ENCODE assay signal across 8 cellular contexts in genomic region chr21:14259669-14260458, GRCh38. TPM values are rescaled to one million over a fixed set of nuclear protein-coding genes. Genes with fewer than 3 reads are reported as not detected.
DNase-seq lines count a peak whose midpoint lies in the region; FAIRE-seq and TF ChIP-seq lines count a peak whose summit lies in the region.

No MANE protein-coding gene starts in this region.

- H3K9ac ChIP-seq in NT2/D1 (ENCODE audit: insufficient read length, low read depth) = no peak overlapping the region
- no peak overlapping the region for H3K9ac ChIP-seq in H1 (replicated peaks in 1 of 4; ENCODE audit: extremely low read depth in 1 of 4, low read depth in 3 of 4, low read length in 3 of 4)

- WGBS in H1 (ENCODE audit: extremely low coverage in 1 of 2, insufficient coverage in 1 of 2, insufficient read length in 1 of 2, insufficient replicate concordance in 2 of 2, low coverage in 1 of 2, low lambda C conversion rate in 2 of 2, missing lambda C conversion rate in 1 of 2), 2 experiments = 38% methylated on average over 5 of the region's 5 CpGs; no CpG with 5 or more reads in 1 of the 2 experiments

- DNase-seq in NOMO-1 treated with DMSO at 0.1 percent for 48 hours (lab: John Stamatoyannopoulos, UW; ENCODE audit: unreplicated experiment) (peak; percentile 36), NOMO-1 treated with dmso at 0.1 percent for 144 hours (lab: John Stamatoyannopoulos, UW; ENCODE audit: unreplicated experiment) (no peak), HL-60 (ENCODE audit: low read depth in 1 of 2, low spot score in 1 of 2) (peak in 1 of 2 experiments; percentile 10), NT2/D1 (ENCODE audit: low read depth, low spot score) (peak; percentile 81), H1 (ENCODE audit: low read depth in 1 of 2, low spot score in 2 of 2) (no peak), middle frontal gyrus (ENCODE audit: extremely low spot score, low spot score) (peak; percentile 19), KG1 (lab: John Stamatoyannopoulos, UW) (no peak)
- no peak for DNase-seq in activated T-helper 2 cell treated with anti-CD3 and anti-CD28 coated beads, Interferon-gamma antibody, Interleukin-2, Interleukin-4, amounts not matched to agents 10 μg/mL and 5 μg/mL and 100 μg/mL, durations not matched to agents 14 hours and 24 hours and 36 hours (ENCODE audit: low spot score)

- H3K27ac Mint-ChIP-seq in activated T-helper 2 cell treated with anti-CD3 and anti-CD28 coated beads, Interferon-gamma antibody, Interleukin-2, Interleukin-4, amounts not matched to agents 10 μg/mL and 5 μg/mL and 100 μg/mL, durations not matched to agents 14 hours and 24 hours and 36 hours = no peak overlapping the region

- no peak overlapping the region for H4K91ac ChIP-seq in H1 (replicated peaks; ENCODE audit: insufficient read length, low read length)

- H3K36me3 ChIP-seq in NT2/D1 (ENCODE audit: insufficient read depth, insufficient read length, low read length) = no peaks in the 10 kb centered on the region
- H3K36me3 ChIP-seq in H1 (ENCODE audit: control insufficient read depth in 2 of 4, insufficient read depth in 4 of 4, low read length in 3 of 4) = no peaks in the 10 kb centered on the region

- TF ChIP-seq CTCF in HL-60 (IDR thresholded peaks at IDR 0.05; ENCODE audit: insufficient read depth, low read length) (peak; percentile 17), H1 (IDR thresholded peaks at IDR 0.05; ENCODE audit: control extremely low read depth in 1 of 3, insufficient read depth in 1 of 3, low read depth in 1 of 3, low read length in 3 of 3) (peak in 2 of 3 experiments; percentile 34 to 60; a peak in 2 of 4 replicates)

- H2BK20ac ChIP-seq in H1 (ENCODE audit: low read length) = no peak overlapping the region

- peak; percentile 66 for FAIRE-seq in H1 (lab: Jason Lieb, UNC)

- no peaks in the 10 kb centered on the region for H3K36me3 Mint-ChIP-seq in activated T-helper 2 cell treated with anti-CD3 and anti-CD28 coated beads, Interferon-gamma antibody, Interleukin-2, Interleukin-4, amounts not matched to agents 10 μg/mL and 5 μg/mL and 100 μg/mL, durations not matched to agents 14 hours and 24 hours and 36 hours (ENCODE audit: low read depth)

- no peak overlapping the region for H3K18ac ChIP-seq in H1 (ENCODE audit: extremely low read depth, low read length)

- peak; percentile 75 to 84 for TF ChIP-seq RAD21 in H1 (IDR thresholded peaks at IDR 0.05 in 1 of 2, conservative IDR thresholded peaks at IDR 0.05 in 1 of 2; ENCODE audit: low read depth in 2 of 2, low read length in 2 of 2)

- no peak overlapping the region for H2BK12ac ChIP-seq in H1 (ENCODE audit: low read depth, low read length)

- no peak overlapping the region for H2BK5ac ChIP-seq in H1 (ENCODE audit: low read depth, low read length)

- no peak overlapping the region for H3K56ac ChIP-seq in H1 (replicated peaks; ENCODE audit: insufficient read length, low read depth, low read length)

- H3K4me3 ChIP-seq in HL-60 (replicated peaks; ENCODE audit: insufficient read depth, low read length) = no peak overlapping the region
- H3K4me3 ChIP-seq in NT2/D1 (ENCODE audit: insufficient read length, low read depth) = no peak overlapping the region
- no peak overlapping the region for H3K4me3 ChIP-seq in H1 (ENCODE audit: extremely low read depth in 1 of 4, insufficient read depth in 2 of 4, low read depth in 3 of 4, low read length in 4 of 4)

- H3K23ac ChIP-seq in H1 (ENCODE audit: insufficient read length) = no peak overlapping the region

- H2AK5ac ChIP-seq in H1 (ENCODE audit: low read depth, low read length) = no peak overlapping the region

- no peaks in the 10 kb centered on the region for H3K9me3 ChIP-seq in NT2/D1 (ENCODE audit: insufficient read depth, low read length)
- no peaks in the 10 kb centered on the region for H3K9me3 ChIP-seq in H1 (ENCODE audit: insufficient read depth in 2 of 2, low read depth in 1 of 2, low read length in 1 of 2)

- H2AFZ ChIP-seq in H1 (ENCODE audit: low read length) = peak overlapping the region; percentile 25; the same call in 1 of the 2 replicates

- peaks cover 3% of the 10 kb centered on the region for H3K27me3 ChIP-seq in HL-60 (ENCODE audit: insufficient read depth, poor library complexity, severe bottlenecking)
- H3K27me3 ChIP-seq in NT2/D1 (ENCODE audit: insufficient read depth, insufficient read length) = no peaks in the 10 kb centered on the region
- H3K27me3 ChIP-seq in H1 (replicated peaks in 1 of 4; ENCODE audit: control insufficient read depth in 3 of 4, extremely low read depth in 1 of 4, insufficient read depth in 3 of 4, low read length in 3 of 4) = no peaks in the 10 kb centered on the region

- H3K27me3 Mint-ChIP-seq in activated T-helper 2 cell treated with anti-CD3 and anti-CD28 coated beads, Interferon-gamma antibody, Interleukin-2, Interleukin-4, amounts not matched to agents 10 μg/mL and 5 μg/mL and 100 μg/mL, durations not matched to agents 14 hours and 24 hours and 36 hours (ENCODE audit: low read depth) = peaks cover 14% of the 10 kb centered on the region

- no peak overlapping the region for H4K5ac ChIP-seq in H1 (ENCODE audit: insufficient read length, low read depth, low read length)

- H3K27ac ChIP-seq in HL-60 (replicated peaks) (no peak overlapping the region), H1 (ENCODE audit: low read depth, low read length) (no peak overlapping the region)

- H4K20me1 ChIP-seq in H1 (replicated peaks in 1 of 2; ENCODE audit: control insufficient read depth in 1 of 2, insufficient read depth in 2 of 2, low read length in 2 of 2) = no peaks in the 10 kb centered on the region

- no peak overlapping the region for H2BK15ac ChIP-seq in H1 (ENCODE audit: low read length)

- no peak overlapping the region for H2BK120ac ChIP-seq in H1 (replicated peaks; ENCODE audit: low read depth, low read length)

- no peaks in the 10 kb centered on the region for H3K79me2 ChIP-seq in H1 (ENCODE audit: control insufficient read depth in 1 of 2, insufficient read depth in 2 of 2, low read length in 2 of 2)

- no peak overlapping the region for H3K4me2 ChIP-seq in H1 (ENCODE audit: insufficient read depth in 1 of 2, low read depth in 2 of 2, low read length in 2 of 2)

- no peak overlapping the region for H3K4me3 Mint-ChIP-seq in activated T-helper 2 cell treated with anti-CD3 and anti-CD28 coated beads, Interferon-gamma antibody, Interleukin-2, Interleukin-4, amounts not matched to agents 10 μg/mL and 5 μg/mL and 100 μg/mL, durations not matched to agents 14 hours and 24 hours and 36 hours (ENCODE audit: low read depth)

- intact Hi-C loops in activated T-helper 2 cell treated with anti-CD3 and anti-CD28 coated beads, Interferon-gamma antibody, Interleukin-2, Interleukin-4, amounts not matched to agents 10 μg/mL and 5 μg/mL and 100 μg/mL, durations not matched to agents 14 hours and 24 hours and 36 hours (cut with micrococcal nuclease) = loop anchor here (5.0 kb wide), 2 partner anchors 512 to 1332 kb away; no protein-coding TSS in a partner anchor

- H3K9me3 Mint-ChIP-seq in activated T-helper 2 cell treated with anti-CD3 and anti-CD28 coated beads, Interferon-gamma antibody, Interleukin-2, Interleukin-4, amounts not matched to agents 10 μg/mL and 5 μg/mL and 100 μg/mL, durations not matched to agents 14 hours and 24 hours and 36 hours = no peaks in the 10 kb centered on the region

- POLR2A ChIA-PET in H1 (lab: Charles Lee; ENCODE audit: partially characterized antibody) = interaction anchor here (0.6 to 0.7 kb wide), 2 partner anchors 58 to 505 kb away, joined by 3 read pairs; no protein-coding TSS in a partner anchor

- CTCF ChIA-PET in H1 (lab: Charles Lee; ENCODE audit: partially characterized antibody) = interaction anchor here (0.6 to 1.8 kb wide), 7 partner anchors 14 to 1332 kb away, joined by 3 to 6 read pairs (median 3); no protein-coding TSS in a partner anchor

- TF ChIP-seq POLR2A in H1 (IDR thresholded peaks at IDR 0.05; ENCODE audit: control extremely low read depth in 1 of 2, low read depth in 2 of 2, low read length in 2 of 2) = no peak

- no peaks in the 10 kb centered on the region for H3K23me2 ChIP-seq in H1 (ENCODE audit: low read depth, low read length)

- no peaks in the 10 kb centered on the region for H3K4me1 ChIP-seq in NT2/D1 (ENCODE audit: insufficient read depth, insufficient read length)
- H3K4me1 ChIP-seq in H1 (replicated peaks in 1 of 4; ENCODE audit: control insufficient read depth in 3 of 4, insufficient read depth in 4 of 4, low read length in 3 of 4) = no peaks in the 10 kb centered on the region

- peaks cover 2% of the 10 kb centered on the region for H3K4me1 Mint-ChIP-seq in activated T-helper 2 cell treated with anti-CD3 and anti-CD28 coated beads, Interferon-gamma antibody, Interleukin-2, Interleukin-4, amounts not matched to agents 10 μg/mL and 5 μg/mL and 100 μg/mL, durations not matched to agents 14 hours and 24 hours and 36 hours (ENCODE audit: low read depth)

- H3K14ac ChIP-seq in H1 (ENCODE audit: insufficient read length) = no peak overlapping the region

- no peak overlapping the region for H3K4ac ChIP-seq in H1 (replicated peaks; ENCODE audit: insufficient read length, low read depth, low read length)

- TF ChIP-seq EP300 in H1 (IDR thresholded peaks at IDR 0.05; ENCODE audit: borderline replicate concordance in 1 of 2, low read depth in 2 of 2, low read length in 2 of 2) = no peak

- no peaks in the 10 kb centered on the region for H3K79me1 ChIP-seq in H1 (ENCODE audit: low read depth, low read length)

- no peak overlapping the region for H4K8ac ChIP-seq in H1 (ENCODE audit: extremely low read depth, insufficient read depth, low read length)

RNA-seq across cellular contexts. Expression of gene RBM11, which starts 43.9 kb away (rescaled TPM):
- total RNA-seq in H1 (2021; fragmentation: NEBNext Ultra II Directional; extraction: Animal tissue kit (Norgen Biotek cat#: 25700)) = 3.9 and 5.0 TPM in 2 replicates
- 6.2 and 10.1 TPM in 2 replicates for polyA plus RNA-seq in H1 (2011; rRNA removed)
- polyA plus RNA-seq in H1 (2011; cell fraction: cytosol; rRNA removed) = 7.9 TPM
- polyA plus RNA-seq in H1 (2011; cell fraction: nucleus; rRNA removed) = 6.3 TPM
- polyA plus RNA-seq in H1 (2012, experiment 1 of 2) = 3.4 to 6.3 TPM (median 4.8 TPM) in 4 replicates
- polyA plus RNA-seq in H1 (2012, experiment 2 of 2) = 0.56 TPM
- polyA plus RNA-seq in H1 (2013, experiment 1 of 2) = 5.3 TPM
- 3.8 TPM for polyA plus RNA-seq in H1 (2013, experiment 2 of 2)
- polyA minus RNA-seq in H1 (2011; rRNA and poly(A)+ RNA removed) = 6.1 and 14.9 TPM in 2 replicates
- 2.0 TPM for polyA minus RNA-seq in H1 (2011; cell fraction: cytosol; rRNA and poly(A)+ RNA removed)
- polyA minus RNA-seq in H1 (2011; cell fraction: nucleus; rRNA and poly(A)+ RNA removed) = 2.6 TPM
- 0.21 and 0.50 TPM in 2 replicates for total RNA-seq in activated T-helper 2 cell treated with anti-CD3 and anti-CD28 coated beads, Interferon-gamma antibody, Interleukin-2, Interleukin-4, amounts not matched to agents 10 μg/mL and 5 μg/mL and 100 μg/mL, durations not matched to agents 14 hours and 24 hours and 36 hours

RNA-seq across cellular contexts. Expression of gene LIPI, which starts 49.1 kb away (rescaled TPM):
- total RNA-seq in H1 (2021; fragmentation: NEBNext Ultra II Directional; extraction: Animal tissue kit (Norgen Biotek cat#: 25700)) = not detected in 2 replicates
- polyA plus RNA-seq in H1 (2011; rRNA removed) = not detected in 2 replicates
- not detected for polyA plus RNA-seq in H1 (2011; cell fraction: cytosol; rRNA removed)
- polyA plus RNA-seq in H1 (2011; cell fraction: nucleus; rRNA removed) = not detected
- not detected in 4 replicates for polyA plus RNA-seq in H1 (2012, experiment 1 of 2)
- polyA plus RNA-seq in H1 (2012, experiment 2 of 2) = not detected
- polyA plus RNA-seq in H1 (2013, experiment 1 of 2) = 0.04 TPM
- polyA plus RNA-seq in H1 (2013, experiment 2 of 2) = not detected
- not detected in 2 replicates for polyA minus RNA-seq in H1 (2011; rRNA and poly(A)+ RNA removed)
- not detected for polyA minus RNA-seq in H1 (2011; cell fraction: cytosol; rRNA and poly(A)+ RNA removed)
- not detected for polyA minus RNA-seq in H1 (2011; cell fraction: nucleus; rRNA and poly(A)+ RNA removed)
- total RNA-seq in activated T-helper 2 cell treated with anti-CD3 and anti-CD28 coated beads, Interferon-gamma antibody, Interleukin-2, Interleukin-4, amounts not matched to agents 10 μg/mL and 5 μg/mL and 100 μg/mL, durations not matched to agents 14 hours and 24 hours and 36 hours = not detected in 2 replicates

Comparison
In these comparisons a context has a peak if more than half of its experiments do, and no peak if none do; other contexts are left out.
1. DNase-seq: peak in NOMO-1 treated with DMSO at 0.1 percent for 48 hours (single experiment), NT2/D1 (single experiment) and middle frontal gyrus (single experiment); none in NOMO-1 treated with dmso at 0.1 percent for 144 hours (single experiment), H1 (0 of 2), KG1 (single experiment) and activated T-helper 2 cell treated with anti-CD3 and anti-CD28 coated beads, Interferon-gamma antibody, Interleukin-2, Interleukin-4, amounts not matched to agents 10 μg/mL and 5 μg/mL and 100 μg/mL, durations not matched to agents 14 hours and 24 hours and 36 hours (single experiment).